1 cellular context compared by ENCODE assay signal in genomic region chr9:117414906-117415583, GRCh38.
TF ChIP-seq lines count a peak whose summit lies in the region.

TSS of gene ASTN2 (minus strand) at chr9:117415057. CDS start at chr9:117414938, 119 bp downstream.

TF ChIP-seq in IMR-90, 13 proteins besides CTCF, POLR2A, EP300 and RAD21:
- TF ChIP-seq RFX5 (IDR thresholded peaks at IDR 0.05; ENCODE audit: low read depth, low read length) (no peak), USF2 (IDR thresholded peaks at IDR 0.05; ENCODE audit: low read depth, low read length) (no peak), MAZ (IDR thresholded peaks at IDR 0.05; ENCODE audit: borderline replicate concordance, low read depth, low read length) (no peak), CEBPB (IDR thresholded peaks at IDR 0.05; ENCODE audit: low read depth, low read length) (no peak), CHD1 (IDR thresholded peaks at IDR 0.05; ENCODE audit: low read depth, low read length) (no peak), FOS (IDR thresholded peaks at IDR 0.05; ENCODE audit: low read depth, low read length) (no peak), RCOR1 (IDR thresholded peaks at IDR 0.05; ENCODE audit: insufficient replicate concordance, low read length) (no peak), MXI1 (IDR thresholded peaks at IDR 0.05; ENCODE audit: borderline replicate concordance, low read depth, low read length) (no peak), NFE2L2 (IDR thresholded peaks at IDR 0.05; ENCODE audit: low read depth, low read length) (no peak), ELK1 (IDR thresholded peaks at IDR 0.05; ENCODE audit: borderline replicate concordance, low read depth, low read length) (no peak)
